ENCODE assay signal across 18 cellular contexts in the genomic region with DNA sequence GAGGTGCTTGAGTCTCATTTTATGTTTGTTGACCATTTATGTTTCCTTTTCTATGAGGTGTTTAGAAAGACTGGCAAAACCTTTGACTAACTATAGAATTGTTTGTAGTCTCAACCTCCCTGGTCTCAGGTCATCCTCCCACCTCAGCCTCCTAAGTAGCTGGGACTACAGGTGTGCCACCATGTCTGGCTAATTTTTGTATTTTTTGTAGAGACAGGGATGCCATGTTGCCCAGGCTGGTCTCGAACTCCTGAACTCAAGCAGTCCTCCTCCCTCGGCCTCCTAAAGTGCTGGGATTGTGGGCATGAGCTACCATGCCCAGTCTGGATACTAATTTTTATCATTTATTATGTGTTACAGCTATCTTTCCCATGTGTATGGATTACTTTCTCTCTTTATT.
DNase-seq lines count a peak whose midpoint lies in the region; ATAC-seq, FAIRE-seq and TF ChIP-seq lines count a peak whose summit lies in the region.
"Had no signal": no experiment of that assay in that cellular context is flagged by ENCODE, and none has a peak within 500 bp of the region (broad histone marks: within the 10 kb centered on the region; RNA-seq: fewer than 3 reads in every experiment).

No MANE protein-coding gene starts in this region.

- intact Hi-C loops in HepG2 (cut with micrococcal nuclease; ENCODE audit: unreplicated experiment): loop anchor here (5.0 kb wide), 3 partner anchors 35 to 370 kb away; no protein-coding TSS in a partner anchor
- intact Hi-C loops in right lobe of liver (cut with DNase I): no loop called here

- H3K27me3 ChIP-seq in HepG2 (ENCODE audit: control insufficient read depth in 1 of 2, insufficient read depth in 2 of 2, low read length in 2 of 2) (no peaks in the 10 kb centered on the region), right lobe of liver (no peaks in the 10 kb centered on the region)

- no peaks in the 10 kb centered on the region for H3K9me3 Mint-ChIP-seq in memory B cell
- H3K9me3 Mint-ChIP-seq: CD8-positive, alpha-beta memory T cell had no signal

- H3K27me3 Mint-ChIP-seq in T-helper 17 cell (no peaks in the 10 kb centered on the region), memory B cell (no peaks in the 10 kb centered on the region)
- H3K27me3 Mint-ChIP-seq: B cell; CD8-positive, alpha-beta memory T cell had no signal

- H3K9ac ChIP-seq in HepG2 (ENCODE audit: insufficient read depth, low read depth, low read length): no peak overlapping the region

- H3K9me3 ChIP-seq in HepG2 (ENCODE audit: low read length) (no peaks in the 10 kb centered on the region), right lobe of liver (no peaks in the 10 kb centered on the region), T-helper 17 cell (ENCODE audit: control insufficient read depth, low read length, poor library complexity, severe bottlenecking) (no peaks in the 10 kb centered on the region)
- H3K9me3 ChIP-seq: Caco-2, HAP-1 had no signal

- peaks cover 99% of the 10 kb centered on the region for H3K79me2 ChIP-seq in HepG2 (ENCODE audit: insufficient read depth, low read length)

- H3K4me3 ChIP-seq in HepG2 (replicated peaks in 1 of 3; ENCODE audit: insufficient read depth in 1 of 3, low read depth in 2 of 3, low read length in 3 of 3): no peak overlapping the region
- no peak overlapping the region for H3K4me3 ChIP-seq in right lobe of liver
- H3K4me3 ChIP-seq: HAP-1 had no signal

- no peak for TF ChIP-seq RAD21 in HepG2 (CRISPR knock-in tag; IDR thresholded peaks at IDR 0.05)

- H3K4me1 ChIP-seq in HepG2 (ENCODE audit: insufficient read depth, low read length) (peaks cover 100% of the 10 kb centered on the region), right lobe of liver (peaks cover 0 to 20% (median 3%) of the 10 kb centered on the region in 4 donors)

- H3K27ac Mint-ChIP-seq in T-helper 17 cell (peak overlapping the region; percentile 92), memory B cell (peak overlapping the region; percentile 42)

- POLR2A ChIA-PET in HepG2 (lab: Yijun Ruan, JAX): no interaction called here

- H3K27ac ChIP-seq in HepG2 (ENCODE audit: extremely low read length, insufficient read depth, low read length) (no peak overlapping the region), right lobe of liver (no peak overlapping the region)
- H3K27ac ChIP-seq: HL-60 had no signal

- no peaks in the 10 kb centered on the region for H3K36me3 Mint-ChIP-seq in T-helper 17 cell (ENCODE audit: low read depth)
- H3K36me3 Mint-ChIP-seq in memory B cell: peaks cover 3% of the 10 kb centered on the region

- no peak overlapping the region for H2AFZ ChIP-seq in HepG2 (ENCODE audit: low read length)

- H3K4me1 Mint-ChIP-seq in T-helper 17 cell: peaks cover 50% of the 10 kb centered on the region
- peaks cover 44% of the 10 kb centered on the region for H3K4me1 Mint-ChIP-seq in memory B cell

- H4K20me1 ChIP-seq in HepG2 (ENCODE audit: insufficient read depth, low read length): peaks cover 100% of the 10 kb centered on the region

- H3K36me3 ChIP-seq in HepG2 (replicated peaks in 1 of 2; ENCODE audit: control insufficient read depth in 1 of 2, insufficient read depth in 2 of 2, low read length in 2 of 2) (peaks cover 1 to 48% of the 10 kb centered on the region in 2 experiments), right lobe of liver (no peaks in the 10 kb centered on the region)
- H3K36me3 ChIP-seq: HAP-1 had no signal

- ATAC-seq in HepG2 (no peak), right lobe of liver (no peak), T-helper 17 cell (no peak), memory B cell (ENCODE audit: low read depth) (no peak), GM18502 (IDR thresholded peaks at IDR 0.05; ENCODE audit: poor library complexity, unreplicated experiment) (no peak)

- TF ChIP-seq CTCF in HepG2 (CRISPR knock-in tag; IDR thresholded peaks at IDR 0.05) (no peak), right lobe of liver (IDR thresholded peaks at IDR 0.05) (no peak)

- H3K4me2 ChIP-seq in HepG2 (ENCODE audit: low read depth, low read length): no peak overlapping the region; the same call in 1 of the 2 replicates

- H3K4me3 Mint-ChIP-seq in T-helper 17 cell (peak overlapping the region; percentile 64), memory B cell (no peak overlapping the region)
- H3K4me3 Mint-ChIP-seq: B cell had no signal

- TF ChIP-seq EP300 in HepG2 (IDR thresholded peaks at IDR 0.05; ENCODE audit: low read depth in 2 of 2, low read length in 2 of 2) (no peak), HepG2 (CRISPR knock-in tag; IDR thresholded peaks at IDR 0.05; ENCODE audit: borderline replicate concordance) (no peak)

- CTCF ChIA-PET in HepG2 (lab: Yijun Ruan, JAX; ENCODE audit: low intra/inter-chr PET ratio, low total read pairs): interaction anchor here (3.4 kb wide), 1 partner anchor 140 kb away, joined by 24 read pairs; no protein-coding TSS in a partner anchor

- DNase-seq in HepG2 (ENCODE audit: low spot score) (no peak), right lobe of liver (no peak), T-helper 17 cell (no peak), memory B cell (ENCODE audit: low spot score in 2 of 2) (no peak), T-helper 9 cell (no peak), RCC 7860 (ENCODE audit: low spot score) (no peak)
- DNase-seq: C1 segment of cervical spinal cord; Caco-2; CD8-positive, alpha-beta memory T cell; DND-41; GDM1 had no signal

- TF ChIP-seq POLR2A in HepG2 (IDR thresholded peaks at IDR 0.05; ENCODE audit: insufficient read depth in 1 of 2, low read depth in 2 of 2, low read length in 2 of 2) (0 out of 4 replicates have a peak, but pooled peaks of 1 of the 2 experiments have one; percentile 9), right lobe of liver (IDR thresholded peaks at IDR 0.05) (no peak)

- 91% methylated on average over 2 of the region's 2 CpGs for WGBS in HepG2 (ENCODE audit: low lambda C conversion rate)
- 88% methylated on average over 2 of the region's 2 CpGs for WGBS in right lobe of liver (ENCODE audit: insufficient coverage, low coverage, low lambda C conversion rate, missing lambda C conversion rate)

- no TSS peak for BruUV-seq in HepG2 (replicated peaks; lab: Mats Ljungman, UMichigan)

- in situ Hi-C loops in HepG2 (cut with HindIII; ENCODE audit: extremely low pct_ligation_motif_present, low pct_unique_long_range_greater_than_20kb): loop anchor here (5.0 kb wide), 1 partner anchor 140 kb away; no protein-coding TSS in a partner anchor

- no peak for FAIRE-seq in HepG2 (lab: Jason Lieb, UNC)
- no peak for FAIRE-seq in RCC 7860 (lab: Jason Lieb, UNC)
- FAIRE-seq: A204.1, GM19239, H1 had no signal

TF ChIP-seq in HepG2, 621 proteins besides CTCF, POLR2A, EP300 and RAD21:
- TF ChIP-seq, protein P1, sequence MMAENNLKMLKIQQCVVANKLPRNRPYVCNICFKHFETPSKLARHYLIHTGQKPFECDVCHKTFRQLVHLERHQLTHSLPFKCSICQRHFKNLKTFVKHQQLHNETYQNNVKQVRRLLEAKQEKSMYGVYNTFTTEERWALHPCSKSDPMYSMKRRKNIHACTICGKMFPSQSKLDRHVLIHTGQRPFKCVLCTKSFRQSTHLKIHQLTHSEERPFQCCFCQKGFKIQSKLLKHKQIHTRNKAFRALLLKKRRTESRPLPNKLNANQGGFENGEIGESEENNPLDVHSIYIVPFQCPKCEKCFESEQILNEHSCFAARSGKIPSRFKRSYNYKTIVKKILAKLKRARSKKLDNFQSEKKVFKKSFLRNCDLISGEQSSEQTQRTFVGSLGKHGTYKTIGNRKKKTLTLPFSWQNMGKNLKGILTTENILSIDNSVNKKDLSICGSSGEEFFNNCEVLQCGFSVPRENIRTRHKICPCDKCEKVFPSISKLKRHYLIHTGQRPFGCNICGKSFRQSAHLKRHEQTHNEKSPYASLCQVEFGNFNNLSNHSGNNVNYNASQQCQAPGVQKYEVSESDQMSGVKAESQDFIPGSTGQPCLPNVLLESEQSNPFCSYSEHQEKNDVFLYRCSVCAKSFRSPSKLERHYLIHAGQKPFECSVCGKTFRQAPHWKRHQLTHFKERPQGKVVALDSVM (CRISPR knock-in tag; IDR thresholded peaks at IDR 0.05): peak; percentile 90
- TF ChIP-seq ZSCAN12 (CRISPR knock-in tag; IDR thresholded peaks at IDR 0.05) (no peak), REXO4 (CRISPR knock-in tag; IDR thresholded peaks at IDR 0.05; ENCODE audit: borderline replicate concordance) (no peak)
TF ChIP-seq in HepG2: peak in this region for 1.
